Comparison of ENCODE assay signal across 1 cellular context in the genomic region with DNA sequence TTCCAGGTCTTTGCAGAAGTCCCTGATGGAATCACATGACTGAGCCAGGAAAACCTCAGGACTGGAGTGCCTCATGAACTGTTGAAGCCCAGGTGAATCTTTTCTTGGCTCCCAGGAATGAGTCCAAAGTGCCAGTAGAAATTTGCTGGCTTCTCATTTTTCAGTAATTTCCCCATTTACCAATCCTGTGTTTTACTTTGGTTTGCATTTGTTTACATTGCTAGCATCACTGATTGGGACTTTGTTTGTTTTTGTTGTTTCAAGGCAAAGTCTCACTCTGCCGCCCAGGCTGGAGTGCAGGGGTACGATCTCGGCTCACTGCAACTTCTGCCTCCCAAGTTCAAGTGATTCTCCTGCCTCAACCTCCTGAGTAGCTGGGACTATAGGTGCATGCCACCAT.
TF ChIP-seq lines count a peak whose summit lies in the region.

No MANE protein-coding gene starts in this region.

TF ChIP-seq in HepG2, 621 proteins besides CTCF, POLR2A, EP300 and RAD21 (continues in another document):
- TF ChIP-seq ZBTB21 (CRISPR knock-in tag; IDR thresholded peaks at IDR 0.05): no peak
- TF ChIP-seq, protein P1, sequence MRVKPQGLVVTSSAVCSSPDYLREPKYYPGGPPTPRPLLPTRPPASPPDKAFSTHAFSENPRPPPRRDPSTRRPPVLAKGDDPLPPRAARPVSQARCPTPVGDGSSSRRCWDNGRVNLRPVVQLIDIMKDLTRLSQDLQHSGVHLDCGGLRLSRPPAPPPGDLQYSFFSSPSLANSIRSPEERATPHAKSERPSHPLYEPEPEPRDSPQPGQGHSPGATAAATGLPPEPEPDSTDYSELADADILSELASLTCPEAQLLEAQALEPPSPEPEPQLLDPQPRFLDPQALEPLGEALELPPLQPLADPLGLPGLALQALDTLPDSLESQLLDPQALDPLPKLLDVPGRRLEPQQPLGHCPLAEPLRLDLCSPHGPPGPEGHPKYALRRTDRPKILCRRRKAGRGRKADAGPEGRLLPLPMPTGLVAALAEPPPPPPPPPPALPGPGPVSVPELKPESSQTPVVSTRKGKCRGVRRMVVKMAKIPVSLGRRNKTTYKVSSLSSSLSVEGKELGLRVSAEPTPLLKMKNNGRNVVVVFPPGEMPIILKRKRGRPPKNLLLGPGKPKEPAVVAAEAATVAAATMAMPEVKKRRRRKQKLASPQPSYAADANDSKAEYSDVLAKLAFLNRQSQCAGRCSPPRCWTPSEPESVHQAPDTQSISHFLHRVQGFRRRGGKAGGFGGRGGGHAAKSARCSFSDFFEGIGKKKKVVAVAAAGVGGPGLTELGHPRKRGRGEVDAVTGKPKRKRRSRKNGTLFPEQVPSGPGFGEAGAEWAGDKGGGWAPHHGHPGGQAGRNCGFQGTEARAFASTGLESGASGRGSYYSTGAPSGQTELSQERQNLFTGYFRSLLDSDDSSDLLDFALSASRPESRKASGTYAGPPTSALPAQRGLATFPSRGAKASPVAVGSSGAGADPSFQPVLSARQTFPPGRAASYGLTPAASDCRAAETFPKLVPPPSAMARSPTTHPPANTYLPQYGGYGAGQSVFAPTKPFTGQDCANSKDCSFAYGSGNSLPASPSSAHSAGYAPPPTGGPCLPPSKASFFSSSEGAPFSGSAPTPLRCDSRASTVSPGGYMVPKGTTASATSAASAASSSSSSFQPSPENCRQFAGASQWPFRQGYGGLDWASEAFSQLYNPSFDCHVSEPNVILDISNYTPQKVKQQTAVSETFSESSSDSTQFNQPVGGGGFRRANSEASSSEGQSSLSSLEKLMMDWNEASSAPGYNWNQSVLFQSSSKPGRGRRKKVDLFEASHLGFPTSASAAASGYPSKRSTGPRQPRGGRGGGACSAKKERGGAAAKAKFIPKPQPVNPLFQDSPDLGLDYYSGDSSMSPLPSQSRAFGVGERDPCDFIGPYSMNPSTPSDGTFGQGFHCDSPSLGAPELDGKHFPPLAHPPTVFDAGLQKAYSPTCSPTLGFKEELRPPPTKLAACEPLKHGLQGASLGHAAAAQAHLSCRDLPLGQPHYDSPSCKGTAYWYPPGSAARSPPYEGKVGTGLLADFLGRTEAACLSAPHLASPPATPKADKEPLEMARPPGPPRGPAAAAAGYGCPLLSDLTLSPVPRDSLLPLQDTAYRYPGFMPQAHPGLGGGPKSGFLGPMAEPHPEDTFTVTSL (CRISPR knock-in tag; IDR thresholded peaks at IDR 0.05; ENCODE audit: borderline replicate concordance): 0 out of 2 replicates have a peak, but pooled peaks have one; percentile 25
- TF ChIP-seq HNF4A (CRISPR knock-in tag; IDR thresholded peaks at IDR 0.05): peak; percentile 42
- peak; percentile 36; the same call in 1 of the 2 replicates for TF ChIP-seq HNF4G (IDR thresholded peaks at IDR 0.05; ENCODE audit: borderline replicate concordance, low read depth, low read length)
- TF ChIP-seq HNF4G (CRISPR knock-in tag; IDR thresholded peaks at IDR 0.05; ENCODE audit: borderline replicate concordance, low read depth): no peak
- peak; percentile 63 for TF ChIP-seq FOXA1 (IDR thresholded peaks at IDR 0.05)
- TF ChIP-seq FOXA1 (CRISPR knock-in tag; IDR thresholded peaks at IDR 0.05): peak; percentile 56; the same call in 1 of the 2 replicates
- TF ChIP-seq SIX4 (CRISPR knock-in tag; IDR thresholded peaks at IDR 0.05): peak; percentile 27; the same call in 1 of the 2 replicates
- TF ChIP-seq TP53 (CRISPR knock-in tag; conservative IDR thresholded peaks at IDR 0.05): no peak
- no peak for TF ChIP-seq ZNF644 (CRISPR knock-in tag; IDR thresholded peaks at IDR 0.05; ENCODE audit: low read depth)
- TF ChIP-seq, protein P2, sequence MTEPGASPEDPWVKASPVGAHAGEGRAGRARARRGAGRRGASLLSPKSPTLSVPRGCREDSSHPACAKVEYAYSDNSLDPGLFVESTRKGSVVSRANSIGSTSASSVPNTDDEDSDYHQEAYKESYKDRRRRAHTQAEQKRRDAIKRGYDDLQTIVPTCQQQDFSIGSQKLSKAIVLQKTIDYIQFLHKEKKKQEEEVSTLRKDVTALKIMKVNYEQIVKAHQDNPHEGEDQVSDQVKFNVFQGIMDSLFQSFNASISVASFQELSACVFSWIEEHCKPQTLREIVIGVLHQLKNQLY (CRISPR knock-in tag; IDR thresholded peaks at IDR 0.05): no peak
- TF ChIP-seq, protein P3, sequence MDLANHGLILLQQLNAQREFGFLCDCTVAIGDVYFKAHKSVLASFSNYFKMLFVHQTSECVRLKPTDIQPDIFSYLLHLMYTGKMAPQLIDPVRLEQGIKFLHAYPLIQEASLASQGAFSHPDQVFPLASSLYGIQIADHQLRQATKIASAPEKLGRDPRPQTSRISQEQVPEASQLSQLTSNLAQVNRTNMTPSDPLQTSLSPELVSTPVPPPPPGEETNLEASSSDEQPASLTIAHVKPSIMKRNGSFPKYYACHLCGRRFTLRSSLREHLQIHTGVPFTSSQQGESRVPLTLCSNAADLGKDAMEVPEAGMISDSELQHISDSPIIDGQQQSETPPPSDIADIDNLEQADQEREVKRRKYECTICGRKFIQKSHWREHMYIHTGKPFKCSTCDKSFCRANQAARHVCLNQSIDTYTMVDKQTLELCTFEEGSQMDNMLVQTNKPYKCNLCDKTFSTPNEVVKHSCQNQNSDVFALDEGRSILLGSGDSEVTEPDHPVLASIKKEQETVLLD (CRISPR knock-in tag; IDR thresholded peaks at IDR 0.05; ENCODE audit: low read depth): no peak
- TF ChIP-seq ZEB1 (IDR thresholded peaks at IDR 0.05; ENCODE audit: insufficient replicate concordance, low read depth): no peak
- TF ChIP-seq ZNF121 (CRISPR knock-in tag; IDR thresholded peaks at IDR 0.05): no peak
- peak; percentile 68 for TF ChIP-seq FOXP1 (IDR thresholded peaks at IDR 0.05)
- TF ChIP-seq FOXP1 (CRISPR knock-in tag; IDR thresholded peaks at IDR 0.05): peak; percentile 78
- TF ChIP-seq SAP130 (CRISPR knock-in tag; IDR thresholded peaks at IDR 0.05; ENCODE audit: low read depth): 0 out of 2 replicates have a peak, but pooled peaks have one; percentile 29
- TF ChIP-seq HMG20A (CRISPR knock-in tag; IDR thresholded peaks at IDR 0.05; ENCODE audit: borderline replicate concordance): peak; percentile 22; the same call in 1 of the 2 replicates
- no peak for TF ChIP-seq ARNTL (CRISPR knock-in tag; IDR thresholded peaks at IDR 0.05)
- 0 out of 2 replicates have a peak, but pooled peaks have one; percentile 36 for TF ChIP-seq PHF21A (CRISPR knock-in tag; IDR thresholded peaks at IDR 0.05)
- TF ChIP-seq NCOA2 (CRISPR knock-in tag; IDR thresholded peaks at IDR 0.05): 0 out of 2 replicates have a peak, but pooled peaks have one; percentile 30
- TF ChIP-seq THAP11 (CRISPR knock-in tag; IDR thresholded peaks at IDR 0.05): 0 out of 2 replicates have a peak, but pooled peaks have one; percentile 10
- TF ChIP-seq FOXC1 (CRISPR knock-in tag; IDR thresholded peaks at IDR 0.05; ENCODE audit: borderline replicate concordance): no peak
- TF ChIP-seq ZMYM4 (CRISPR knock-in tag; IDR thresholded peaks at IDR 0.05): peak; percentile 35; the same call in 1 of the 2 replicates
- no peak for TF ChIP-seq ZSCAN21 (CRISPR knock-in tag; IDR thresholded peaks at IDR 0.05; ENCODE audit: borderline replicate concordance)
- TF ChIP-seq KAT8 (CRISPR knock-in tag; IDR thresholded peaks at IDR 0.05): 0 out of 2 replicates have a peak, but pooled peaks have one; percentile 25
- TF ChIP-seq, protein P4, sequence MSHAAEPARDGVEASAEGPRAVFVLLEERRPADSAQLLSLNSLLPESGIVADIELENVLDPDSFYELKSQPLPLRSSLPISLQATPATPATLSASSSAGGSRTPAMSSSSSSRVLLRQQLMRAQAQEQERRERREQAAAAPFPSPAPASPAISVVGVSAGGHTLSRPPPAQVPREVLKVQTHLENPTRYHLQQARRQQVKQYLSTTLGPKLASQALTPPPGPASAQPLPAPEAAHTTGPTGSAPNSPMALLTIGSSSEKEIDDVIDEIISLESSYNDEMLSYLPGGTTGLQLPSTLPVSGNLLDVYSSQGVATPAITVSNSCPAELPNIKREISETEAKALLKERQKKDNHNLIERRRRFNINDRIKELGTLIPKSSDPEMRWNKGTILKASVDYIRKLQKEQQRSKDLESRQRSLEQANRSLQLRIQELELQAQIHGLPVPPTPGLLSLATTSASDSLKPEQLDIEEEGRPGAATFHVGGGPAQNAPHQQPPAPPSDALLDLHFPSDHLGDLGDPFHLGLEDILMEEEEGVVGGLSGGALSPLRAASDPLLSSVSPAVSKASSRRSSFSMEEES (CRISPR knock-in tag; IDR thresholded peaks at IDR 0.05): 0 out of 2 replicates have a peak, but pooled peaks have one; percentile 26
- 0 out of 2 replicates have a peak, but pooled peaks have one; percentile 46 for TF ChIP-seq FOXJ3 (CRISPR knock-in tag; IDR thresholded peaks at IDR 0.05; ENCODE audit: borderline replicate concordance)
- 0 out of 2 replicates have a peak, but pooled peaks have one; percentile 8 for TF ChIP-seq CEBPG (CRISPR knock-in tag; IDR thresholded peaks at IDR 0.05)
- TF ChIP-seq SALL1 (CRISPR knock-in tag; IDR thresholded peaks at IDR 0.05): peak; percentile 28; the same call in 1 of the 2 replicates
- peak; percentile 45; the same call in 1 of the 2 replicates for TF ChIP-seq GFI1 (CRISPR knock-in tag; IDR thresholded peaks at IDR 0.05; ENCODE audit: borderline replicate concordance)
- TF ChIP-seq ZNF777 (CRISPR knock-in tag; IDR thresholded peaks at IDR 0.05): no peak
- peak; percentile 32 to 40; a peak in 1 of 4 replicates for TF ChIP-seq MAFK (conservative IDR thresholded peaks at IDR 0.05 in 1 of 2, IDR thresholded peaks at IDR 0.05 in 1 of 2; ENCODE audit: low read length in 2 of 2)
- peak; percentile 68; the same call in 1 of the 2 replicates for TF ChIP-seq MAFF (IDR thresholded peaks at IDR 0.05; ENCODE audit: low read depth, low read length)
- TF ChIP-seq FOXA3 (CRISPR knock-in tag; IDR thresholded peaks at IDR 0.05): peak; percentile 77
- 0 out of 2 replicates have a peak, but pooled peaks have one; percentile 17 for TF ChIP-seq TBX3 (IDR thresholded peaks at IDR 0.05; ENCODE audit: borderline replicate concordance)
- TF ChIP-seq, protein P5, sequence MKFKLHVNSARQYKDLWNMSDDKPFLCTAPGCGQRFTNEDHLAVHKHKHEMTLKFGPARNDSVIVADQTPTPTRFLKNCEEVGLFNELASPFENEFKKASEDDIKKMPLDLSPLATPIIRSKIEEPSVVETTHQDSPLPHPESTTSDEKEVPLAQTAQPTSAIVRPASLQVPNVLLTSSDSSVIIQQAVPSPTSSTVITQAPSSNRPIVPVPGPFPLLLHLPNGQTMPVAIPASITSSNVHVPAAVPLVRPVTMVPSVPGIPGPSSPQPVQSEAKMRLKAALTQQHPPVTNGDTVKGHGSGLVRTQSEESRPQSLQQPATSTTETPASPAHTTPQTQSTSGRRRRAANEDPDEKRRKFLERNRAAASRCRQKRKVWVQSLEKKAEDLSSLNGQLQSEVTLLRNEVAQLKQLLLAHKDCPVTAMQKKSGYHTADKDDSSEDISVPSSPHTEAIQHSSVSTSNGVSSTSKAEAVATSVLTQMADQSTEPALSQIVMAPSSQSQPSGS (CRISPR knock-in tag; IDR thresholded peaks at IDR 0.05): no peak
- TF ChIP-seq TEAD3 (CRISPR knock-in tag; optimal IDR thresholded peaks at IDR 0.05; ENCODE audit: borderline replicate concordance): peak; percentile 24
- TF ChIP-seq DR1 (CRISPR knock-in tag; IDR thresholded peaks at IDR 0.05): no peak
- TF ChIP-seq, protein P6, sequence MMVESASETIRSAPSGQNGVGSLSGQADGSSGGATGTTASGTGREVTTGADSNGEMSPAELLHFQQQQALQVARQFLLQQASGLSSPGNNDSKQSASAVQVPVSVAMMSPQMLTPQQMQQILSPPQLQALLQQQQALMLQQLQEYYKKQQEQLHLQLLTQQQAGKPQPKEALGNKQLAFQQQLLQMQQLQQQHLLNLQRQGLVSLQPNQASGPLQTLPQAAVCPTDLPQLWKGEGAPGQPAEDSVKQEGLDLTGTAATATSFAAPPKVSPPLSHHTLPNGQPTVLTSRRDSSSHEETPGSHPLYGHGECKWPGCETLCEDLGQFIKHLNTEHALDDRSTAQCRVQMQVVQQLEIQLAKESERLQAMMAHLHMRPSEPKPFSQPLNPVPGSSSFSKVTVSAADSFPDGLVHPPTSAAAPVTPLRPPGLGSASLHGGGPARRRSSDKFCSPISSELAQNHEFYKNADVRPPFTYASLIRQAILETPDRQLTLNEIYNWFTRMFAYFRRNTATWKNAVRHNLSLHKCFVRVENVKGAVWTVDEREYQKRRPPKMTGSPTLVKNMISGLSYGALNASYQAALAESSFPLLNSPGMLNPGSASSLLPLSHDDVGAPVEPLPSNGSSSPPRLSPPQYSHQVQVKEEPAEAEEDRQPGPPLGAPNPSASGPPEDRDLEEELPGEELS (CRISPR knock-in tag; IDR thresholded peaks at IDR 0.05): peak; percentile 75; the same call in 1 of the 2 replicates
- TF ChIP-seq, protein P7, sequence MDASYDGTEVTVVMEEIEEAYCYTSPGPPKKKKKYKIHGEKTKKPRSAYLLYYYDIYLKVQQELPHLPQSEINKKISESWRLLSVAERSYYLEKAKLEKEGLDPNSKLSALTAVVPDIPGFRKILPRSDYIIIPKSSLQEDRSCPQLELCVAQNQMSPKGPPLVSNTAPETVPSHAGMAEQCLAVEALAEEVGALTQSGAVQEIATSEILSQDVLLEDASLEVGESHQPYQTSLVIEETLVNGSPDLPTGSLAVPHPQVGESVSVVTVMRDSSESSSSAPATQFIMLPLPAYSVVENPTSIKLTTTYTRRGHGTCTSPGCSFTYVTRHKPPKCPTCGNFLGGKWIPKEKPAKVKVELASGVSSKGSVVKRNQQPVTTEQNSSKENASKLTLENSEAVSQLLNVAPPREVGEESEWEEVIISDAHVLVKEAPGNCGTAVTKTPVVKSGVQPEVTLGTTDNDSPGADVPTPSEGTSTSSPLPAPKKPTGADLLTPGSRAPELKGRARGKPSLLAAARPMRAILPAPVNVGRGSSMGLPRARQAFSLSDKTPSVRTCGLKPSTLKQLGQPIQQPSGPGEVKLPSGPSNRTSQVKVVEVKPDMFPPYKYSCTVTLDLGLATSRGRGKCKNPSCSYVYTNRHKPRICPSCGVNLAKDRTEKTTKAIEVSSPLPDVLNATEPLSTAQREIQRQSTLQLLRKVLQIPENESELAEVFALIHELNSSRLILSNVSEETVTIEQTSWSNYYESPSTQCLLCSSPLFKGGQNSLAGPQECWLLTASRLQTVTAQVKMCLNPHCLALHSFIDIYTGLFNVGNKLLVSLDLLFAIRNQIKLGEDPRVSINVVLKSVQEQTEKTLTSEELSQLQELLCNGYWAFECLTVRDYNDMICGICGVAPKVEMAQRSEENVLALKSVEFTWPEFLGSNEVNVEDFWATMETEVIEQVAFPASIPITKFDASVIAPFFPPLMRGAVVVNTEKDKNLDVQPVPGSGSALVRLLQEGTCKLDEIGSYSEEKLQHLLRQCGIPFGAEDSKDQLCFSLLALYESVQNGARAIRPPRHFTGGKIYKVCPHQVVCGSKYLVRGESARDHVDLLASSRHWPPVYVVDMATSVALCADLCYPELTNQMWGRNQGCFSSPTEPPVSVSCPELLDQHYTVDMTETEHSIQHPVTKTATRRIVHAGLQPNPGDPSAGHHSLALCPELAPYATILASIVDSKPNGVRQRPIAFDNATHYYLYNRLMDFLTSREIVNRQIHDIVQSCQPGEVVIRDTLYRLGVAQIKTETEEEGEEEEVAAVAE (CRISPR knock-in tag; IDR thresholded peaks at IDR 0.05; ENCODE audit: borderline replicate concordance): no peak
